In the genomic region with DNA sequence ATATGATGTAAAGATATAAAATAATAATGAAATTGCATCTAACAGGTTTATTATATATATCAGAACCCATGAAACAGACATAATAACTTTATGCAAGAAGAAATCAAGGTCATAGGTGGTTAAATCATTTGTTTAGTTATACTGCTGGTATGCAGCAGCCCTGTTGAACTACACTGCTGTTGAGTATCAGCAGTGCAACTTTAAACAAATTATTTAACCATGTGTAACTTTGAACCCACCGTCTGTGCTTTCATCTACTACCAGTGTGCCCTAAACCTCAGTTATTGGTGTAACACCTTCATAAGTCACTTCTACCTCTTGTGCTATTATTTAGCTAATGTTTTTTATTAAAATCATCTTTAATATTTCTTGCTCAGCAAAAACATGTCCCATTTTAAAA, we compare ENCODE assay signal across 24 cellular contexts.
DNase-seq lines count a peak whose midpoint lies in the region; ATAC-seq, FAIRE-seq and TF ChIP-seq lines count a peak whose summit lies in the region.
"Had no signal": no experiment of that assay in that cellular context is flagged by ENCODE, and none has a peak within 500 bp of the region (broad histone marks: within the 10 kb centered on the region; RNA-seq: fewer than 3 reads in every experiment).

No MANE protein-coding gene starts in this region.

- H3K4me1 Mint-ChIP-seq in endothelial cell (ENCODE audit: unreplicated experiment): peaks cover 15% of the 10 kb centered on the region
- H3K4me1 Mint-ChIP-seq: B cell had no signal

- WGBS in A549 (ENCODE audit: missing lambda C conversion rate): 20% methylated on average over 1 of the region's 1 CpG

- H3K9me3 ChIP-seq in A549 (peaks cover 12% of the 10 kb centered on the region; the same call in 2 of the 3 replicates), SJCRH30 (replicated peaks) (no peaks in the 10 kb centered on the region; the same call in 1 of the 2 replicates)
- peaks cover 0 to 14% (median 9%) of the 10 kb centered on the region in 11 experiments; a peak in 14 of 22 replicates for H3K9me3 ChIP-seq in BLaER1 treated with 17β-estradiol and CSF1 and Interleukin-3, amounts not matched to agents 10 nM and 100 nM (replicated peaks in 1 of 11)

- no peak overlapping the region for H3K4me3 ChIP-seq in A549
- H3K4me3 ChIP-seq in BLaER1 treated with 17β-estradiol and CSF1 and Interleukin-3, amounts not matched to agents 10 nM and 100 nM: no peak overlapping the region
- H3K4me3 ChIP-seq in SJCRH30: no peak overlapping the region
- H3K4me3 ChIP-seq: GM12878 had no signal

- H3K27ac Mint-ChIP-seq in endothelial cell (ENCODE audit: unreplicated experiment): no peak overlapping the region
- H3K27ac Mint-ChIP-seq: B cell had no signal

- no peaks in the 10 kb centered on the region; a peak in 1 of 22 replicates for H4K20me1 ChIP-seq in BLaER1 treated with 17β-estradiol and CSF1 and Interleukin-3, amounts not matched to agents 10 nM and 100 nM

- H3K36me3 ChIP-seq in BLaER1 treated with 17β-estradiol and CSF1 and Interleukin-3, amounts not matched to agents 10 nM and 100 nM: peaks cover 0 to 12% (median 0%) of the 10 kb centered on the region in 11 experiments; a peak in 1 of 22 replicates
- no peaks in the 10 kb centered on the region for H3K36me3 ChIP-seq in SJCRH30

- no peak for ATAC-seq in A549
- ATAC-seq: GM12878 had no signal

- TF ChIP-seq RAD21 in A549 (conservative IDR thresholded peaks at IDR 0.05 in 1 of 2, IDR thresholded peaks at IDR 0.05 in 1 of 2): no peak

- peaks cover 5% of the 10 kb centered on the region for H3K27me3 Mint-ChIP-seq in endothelial cell (ENCODE audit: unreplicated experiment)
- H3K27me3 Mint-ChIP-seq: CD4-positive, alpha-beta memory T cell had no signal

- DNase-seq in A549 (ENCODE audit: low read depth in 1 of 2, low spot score in 1 of 2): no peak
- DNase-seq in SJCRH30: no peak
- no peak for DNase-seq in cerebellum (ENCODE audit: low spot score)
- DNase-seq in endothelial cell (ENCODE audit: low spot score): no peak
- DNase-seq in GM12892 (ENCODE audit: insufficient read length): no peak
- DNase-seq: 8988T; AML-193; C1 segment of cervical spinal cord; CD4-positive, alpha-beta memory T cell; CD4-positive, CD25-positive, alpha-beta regulatory T cell; CD8-positive, alpha-beta memory T cell; COR-L47; DMS 273 treated with DMSO at 0.1 percent for 48 hours; DMS153; DMS53; DND-41; EL; GDM1 had no signal

- TF ChIP-seq POLR2A in A549 (IDR thresholded peaks at IDR 0.05; ENCODE audit: low read length) (no peak), GM12892 (IDR thresholded peaks at IDR 0.05; ENCODE audit: low read depth, low read length) (no peak)

- H3K9me3 Mint-ChIP-seq in endothelial cell (ENCODE audit: unreplicated experiment): no peaks in the 10 kb centered on the region
- H3K9me3 Mint-ChIP-seq: CD14-positive monocyte; CD4-positive, alpha-beta memory T cell; CD4-positive, CD25-positive, alpha-beta regulatory T cell; CD8-positive, alpha-beta memory T cell had no signal

- FAIRE-seq in A549 (lab: Jason Lieb, UNC) (no peak), GM12892 (lab: Jason Lieb, UNC) (no peak)
- FAIRE-seq: A204.1, GM12878, GM19239 had no signal

- no peak for TF ChIP-seq EP300 in A549 (IDR thresholded peaks at IDR 0.05)

- H3K27me3 ChIP-seq in BLaER1 treated with 17β-estradiol and CSF1 and Interleukin-3, amounts not matched to agents 10 nM and 100 nM: no peaks in the 10 kb centered on the region
- no peaks in the 10 kb centered on the region for H3K27me3 ChIP-seq in SJCRH30

- H3K9ac ChIP-seq in BLaER1 treated with 17β-estradiol and CSF1 and Interleukin-3, amounts not matched to agents 10 nM and 100 nM: 0 out of 22 replicates have a peak overlapping the region, but pooled peaks of 1 of the 11 experiments have one; percentile 22

- H3K27ac ChIP-seq in A549 (peak overlapping the region; percentile 94 to 96), SJCRH30 (peak overlapping the region; percentile 32)
- peak overlapping the region in 4 of 11 experiments; percentile 94 to 96 (median 94); a peak in 5 of 22 replicates for H3K27ac ChIP-seq in BLaER1 treated with 17β-estradiol and CSF1 and Interleukin-3, amounts not matched to agents 10 nM and 100 nM

- TF ChIP-seq CTCF in A549 (IDR thresholded peaks at IDR 0.05): no peak
- TF ChIP-seq CTCF in endothelial cell (IDR thresholded peaks at IDR 0.05; ENCODE audit: unreplicated experiment): no peak

- H3K4me2 ChIP-seq in A549: peak overlapping the region; percentile 65
- H3K4me2 ChIP-seq in BLaER1 treated with 17β-estradiol and CSF1 and Interleukin-3, amounts not matched to agents 10 nM and 100 nM: peak overlapping the region in 8 of 11 experiments; percentile 18 to 97 (median 72); a peak in 12 of 22 replicates

- CTCF ChIA-PET in A549 (lab: Yijun Ruan, JAX): interaction anchor here (0.8 to 2.1 kb wide), 4 partner anchors 28 to 252 kb away, joined by 4 to 10 read pairs (median 5); no protein-coding TSS in a partner anchor

- H3K36me3 Mint-ChIP-seq in endothelial cell (ENCODE audit: low read depth, unreplicated experiment): peaks cover 5% of the 10 kb centered on the region
- H3K36me3 Mint-ChIP-seq: CD14-positive monocyte had no signal

- peaks cover 90% of the 10 kb centered on the region for H3K4me1 ChIP-seq in A549
- H3K4me1 ChIP-seq in BLaER1 treated with 17β-estradiol and CSF1 and Interleukin-3, amounts not matched to agents 10 nM and 100 nM: peaks cover 34 to 86% (median 63%) of the 10 kb centered on the region in 10 experiments
- H3K4me1 ChIP-seq in SJCRH30: peaks cover 31% of the 10 kb centered on the region

- POLR2A ChIA-PET in A549 (lab: Yijun Ruan, JAX): no interaction called here

- no peak overlapping the region for H3K4me3 Mint-ChIP-seq in endothelial cell (ENCODE audit: unreplicated experiment)
- H3K4me3 Mint-ChIP-seq: B cell, CD14-positive monocyte had no signal

TF ChIP-seq in A549, 52 proteins besides CTCF, POLR2A, EP300 and RAD21:
- no peak for TF ChIP-seq POLR2AphosphoS2 (conservative IDR thresholded peaks at IDR 0.05; ENCODE audit: low read length)
- TF ChIP-seq, protein P1, sequence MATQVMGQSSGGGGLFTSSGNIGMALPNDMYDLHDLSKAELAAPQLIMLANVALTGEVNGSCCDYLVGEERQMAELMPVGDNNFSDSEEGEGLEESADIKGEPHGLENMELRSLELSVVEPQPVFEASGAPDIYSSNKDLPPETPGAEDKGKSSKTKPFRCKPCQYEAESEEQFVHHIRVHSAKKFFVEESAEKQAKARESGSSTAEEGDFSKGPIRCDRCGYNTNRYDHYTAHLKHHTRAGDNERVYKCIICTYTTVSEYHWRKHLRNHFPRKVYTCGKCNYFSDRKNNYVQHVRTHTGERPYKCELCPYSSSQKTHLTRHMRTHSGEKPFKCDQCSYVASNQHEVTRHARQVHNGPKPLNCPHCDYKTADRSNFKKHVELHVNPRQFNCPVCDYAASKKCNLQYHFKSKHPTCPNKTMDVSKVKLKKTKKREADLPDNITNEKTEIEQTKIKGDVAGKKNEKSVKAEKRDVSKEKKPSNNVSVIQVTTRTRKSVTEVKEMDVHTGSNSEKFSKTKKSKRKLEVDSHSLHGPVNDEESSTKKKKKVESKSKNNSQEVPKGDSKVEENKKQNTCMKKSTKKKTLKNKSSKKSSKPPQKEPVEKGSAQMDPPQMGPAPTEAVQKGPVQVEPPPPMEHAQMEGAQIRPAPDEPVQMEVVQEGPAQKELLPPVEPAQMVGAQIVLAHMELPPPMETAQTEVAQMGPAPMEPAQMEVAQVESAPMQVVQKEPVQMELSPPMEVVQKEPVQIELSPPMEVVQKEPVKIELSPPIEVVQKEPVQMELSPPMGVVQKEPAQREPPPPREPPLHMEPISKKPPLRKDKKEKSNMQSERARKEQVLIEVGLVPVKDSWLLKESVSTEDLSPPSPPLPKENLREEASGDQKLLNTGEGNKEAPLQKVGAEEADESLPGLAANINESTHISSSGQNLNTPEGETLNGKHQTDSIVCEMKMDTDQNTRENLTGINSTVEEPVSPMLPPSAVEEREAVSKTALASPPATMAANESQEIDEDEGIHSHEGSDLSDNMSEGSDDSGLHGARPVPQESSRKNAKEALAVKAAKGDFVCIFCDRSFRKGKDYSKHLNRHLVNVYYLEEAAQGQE (IDR thresholded peaks at IDR 0.05): no peak
- no peak for TF ChIP-seq RFX5 (IDR thresholded peaks at IDR 0.05)
- no peak for TF ChIP-seq EHMT2 (IDR thresholded peaks at IDR 0.05; ENCODE audit: low read depth)
- TF ChIP-seq JUN (IDR thresholded peaks at IDR 0.05): no peak
- no peak for TF ChIP-seq ATOH8 (CRISPR knock-in tag; IDR thresholded peaks at IDR 0.05; ENCODE audit: low read depth)
